In genomic region chr10:133156674-133157579, GRCh38 we compare ENCODE assay signal across 31 cellular contexts. TPM values are rescaled to one million over a fixed set of nuclear protein-coding genes. Genes with fewer than 3 reads are reported as not detected.
A peak's percentile ranks its signal among the peaks of the same experiment; 100 is the strongest.
DNase-seq lines count a peak whose midpoint lies in the region; ATAC-seq, FAIRE-seq and TF ChIP-seq lines count a peak whose summit lies in the region.
"Had no signal": no experiment of that assay in that cellular context is flagged by ENCODE, and none has a peak within 500 bp of the region (broad histone marks: within the 10 kb centered on the region; RNA-seq: fewer than 3 reads in every experiment).

No MANE protein-coding gene starts in this region.

- no peak for FAIRE-seq in HepG2 (lab: Jason Lieb, UNC)
- FAIRE-seq: A204.1, TTC549 had no signal

- no peak for TF ChIP-seq RAD21 in HepG2 (CRISPR knock-in tag; IDR thresholded peaks at IDR 0.05)

- H3K27me3 Mint-ChIP-seq in chondrocyte (ENCODE audit: low read depth): peaks cover 34% of the 10 kb centered on the region

- BruUV-seq in HepG2 (replicated peaks; lab: Mats Ljungman, UMichigan): no TSS peak

- H3K9me3 ChIP-seq in right atrium auricular region: no peaks in the 10 kb centered on the region
- H3K9me3 ChIP-seq in HepG2 (ENCODE audit: low read length): no peaks in the 10 kb centered on the region
- no peaks in the 10 kb centered on the region for H3K9me3 ChIP-seq in uterus
- H3K9me3 ChIP-seq: ascending aorta, gastroesophageal sphincter, upper lobe of left lung had no signal

- DNase-seq in cardiac septum (ENCODE audit: low spot score) (peak; percentile 64), right atrium auricular region (ENCODE audit: low spot score) (no peak), chondrocyte (ENCODE audit: low spot score) (peak; percentile 62), HepG2 (ENCODE audit: low spot score) (no peak), uterus (no peak), SIG-M5 (lab: John Stamatoyannopoulos, UW) (no peak), CD1c-positive myeloid dendritic cell (ENCODE audit: extremely low spot score) (no peak)
- DNase-seq: activated CD4-positive, CD25-positive, alpha-beta regulatory T cell treated with anti-CD3 and anti-CD28 coated beads, Interleukin-2, amount 50 U/mL, for 72 hours; activated CD8-positive, alpha-beta T cell treated with anti-CD3 and anti-CD28 coated beads for 36 hours; activated naive CD4-positive, alpha-beta T cell treated with anti-CD3 and anti-CD28 coated beads, Interleukin-2, amount 10 ng/mL, durations not matched to agents 7 days and 5 days; activated T-cell treated with anti-CD3 and anti-CD28 coated beads, Interleukin-2, amount 50 U/mL, for 1 hour; Calu3; erythroblast; Karpas-422; kidney glomerular epithelial cell; mammary epithelial cell; NCI-H1048; NCI-H187 treated with DMSO at 0.1 percent for 48 hours; NCI-H2227 treated with DMSO at 0.1 percent for 48 hours; NCI-H774 had no signal

- H3K4me2 ChIP-seq in HepG2 (ENCODE audit: low read depth, low read length): no peak overlapping the region

- no peak overlapping the region for H3K27ac ChIP-seq in right atrium auricular region
- H3K27ac ChIP-seq in HepG2 (ENCODE audit: extremely low read length, insufficient read depth, low read length): no peak overlapping the region
- peak overlapping the region; percentile 59 to 72 for H3K27ac ChIP-seq in uterus
- H3K27ac ChIP-seq: ascending aorta, gastroesophageal sphincter, parathyroid adenoma, upper lobe of left lung had no signal

- H3K4me1 ChIP-seq in right atrium auricular region (peaks cover 0 to 13% of the 10 kb centered on the region in 2 donors), HepG2 (ENCODE audit: insufficient read depth, low read length) (peaks cover 8% of the 10 kb centered on the region), uterus (peaks cover 0 to 13% of the 10 kb centered on the region in 2 donors)

- no peak overlapping the region for H2AFZ ChIP-seq in HepG2 (ENCODE audit: low read length)
- H2AFZ ChIP-seq: parathyroid adenoma had no signal

- H3K27me3 ChIP-seq in right atrium auricular region: peaks cover 0 to 5% of the 10 kb centered on the region in 2 donors
- peaks cover 8 to 37% of the 10 kb centered on the region in 2 experiments for H3K27me3 ChIP-seq in HepG2 (ENCODE audit: control insufficient read depth in 1 of 2, insufficient read depth in 2 of 2, low read length in 2 of 2)
- H3K27me3 ChIP-seq in uterus: no peaks in the 10 kb centered on the region
- H3K27me3 ChIP-seq: ascending aorta had no signal

- TF ChIP-seq CTCF in right atrium auricular region (IDR thresholded peaks at IDR 0.05) (no peak), chondrocyte (IDR thresholded peaks at IDR 0.05) (no peak), HepG2 (CRISPR knock-in tag; IDR thresholded peaks at IDR 0.05) (no peak), uterus (IDR thresholded peaks at IDR 0.05) (no peak)

- no peak for TF ChIP-seq EP300 in HepG2 (IDR thresholded peaks at IDR 0.05; ENCODE audit: low read depth in 2 of 2, low read length in 2 of 2)
- TF ChIP-seq EP300 in HepG2 (CRISPR knock-in tag; IDR thresholded peaks at IDR 0.05; ENCODE audit: borderline replicate concordance): no peak

- CTCF ChIA-PET in HepG2 (lab: Yijun Ruan, JAX; ENCODE audit: low intra/inter-chr PET ratio, low total read pairs): no interaction called here

- H3K79me2 ChIP-seq in HepG2 (ENCODE audit: insufficient read depth, low read length): no peaks in the 10 kb centered on the region
- H3K79me2 ChIP-seq: parathyroid adenoma had no signal

- POLR2A ChIA-PET in HepG2 (lab: Yijun Ruan, JAX): no interaction called here

- no peak for ATAC-seq in HepG2
- ATAC-seq in GM21576 (IDR thresholded peaks at IDR 0.05; ENCODE audit: unreplicated experiment): no peak
- ATAC-seq: activated CD8-positive, alpha-beta T cell treated with anti-CD3 and anti-CD28 coated beads for 36 hours; gastroesophageal sphincter; HCT116 had no signal

- no peak overlapping the region for H3K27ac Mint-ChIP-seq in chondrocyte (ENCODE audit: unreplicated experiment)
- H3K27ac Mint-ChIP-seq: activated CD8-positive, alpha-beta T cell treated with anti-CD3 and anti-CD28 coated beads for 36 hours; activated naive CD4-positive, alpha-beta T cell treated with anti-CD3 and anti-CD28 coated beads, Interleukin-2, amount 10 ng/mL, durations not matched to agents 7 days and 5 days had no signal

- H3K9ac ChIP-seq in HepG2 (ENCODE audit: insufficient read depth, low read depth, low read length): no peak overlapping the region
- H3K9ac ChIP-seq: parathyroid adenoma had no signal

- intact Hi-C loops in cardiac septum (cut with DNase I) (no loop called here), HepG2 (cut with micrococcal nuclease; ENCODE audit: unreplicated experiment) (no loop called here), uterus (cut with DNase I; ENCODE audit: low total_unique reads) (no loop called here)

- no peaks in the 10 kb centered on the region for H3K36me3 ChIP-seq in right atrium auricular region
- no peaks in the 10 kb centered on the region for H3K36me3 ChIP-seq in HepG2 (replicated peaks in 1 of 2; ENCODE audit: control insufficient read depth in 1 of 2, insufficient read depth in 2 of 2, low read length in 2 of 2)
- H3K36me3 ChIP-seq in uterus: no peaks in the 10 kb centered on the region
- H3K36me3 ChIP-seq: ascending aorta, gastroesophageal sphincter, upper lobe of left lung had no signal

- WGBS in HepG2 (ENCODE audit: low lambda C conversion rate): 60% methylated on average over 22 of the region's 24 CpGs

- no peaks in the 10 kb centered on the region for H3K36me3 Mint-ChIP-seq in chondrocyte (ENCODE audit: low read depth)
- H3K36me3 Mint-ChIP-seq: activated naive CD4-positive, alpha-beta T cell treated with anti-CD3 and anti-CD28 coated beads, Interleukin-2, amount 10 ng/mL, durations not matched to agents 7 days and 5 days had no signal

- no peak overlapping the region for H3K4me3 ChIP-seq in right atrium auricular region
- H3K4me3 ChIP-seq in HepG2 (replicated peaks in 1 of 3; ENCODE audit: insufficient read depth in 1 of 3, low read depth in 2 of 3, low read length in 3 of 3): no peak overlapping the region
- no peak overlapping the region for H3K4me3 ChIP-seq in uterus
- H3K4me3 ChIP-seq: ascending aorta, gastroesophageal sphincter, upper lobe of left lung had no signal

- TF ChIP-seq POLR2A in HepG2 (IDR thresholded peaks at IDR 0.05; ENCODE audit: insufficient read depth in 1 of 2, low read depth in 2 of 2, low read length in 2 of 2) (no peak), uterus (IDR thresholded peaks at IDR 0.05) (no peak)

- no peaks in the 10 kb centered on the region for H3K4me1 Mint-ChIP-seq in chondrocyte (ENCODE audit: low read depth)
- H3K4me1 Mint-ChIP-seq: activated naive CD4-positive, alpha-beta T cell treated with anti-CD3 and anti-CD28 coated beads, Interleukin-2, amount 10 ng/mL, durations not matched to agents 7 days and 5 days had no signal

- H3K9me3 Mint-ChIP-seq in chondrocyte (ENCODE audit: low read depth): no peaks in the 10 kb centered on the region
- H3K9me3 Mint-ChIP-seq: activated CD8-positive, alpha-beta T cell treated with anti-CD3 and anti-CD28 coated beads for 36 hours; activated naive CD4-positive, alpha-beta T cell treated with anti-CD3 and anti-CD28 coated beads, Interleukin-2, amount 10 ng/mL, durations not matched to agents 7 days and 5 days had no signal

- no peaks in the 10 kb centered on the region for H4K20me1 ChIP-seq in HepG2 (ENCODE audit: insufficient read depth, low read length)

- in situ Hi-C loops in HepG2 (cut with HindIII; ENCODE audit: extremely low pct_ligation_motif_present, low pct_unique_long_range_greater_than_20kb): no loop called here

- H3K4me3 Mint-ChIP-seq in chondrocyte (ENCODE audit: unreplicated experiment): no peak overlapping the region
- H3K4me3 Mint-ChIP-seq: activated CD8-positive, alpha-beta T cell treated with anti-CD3 and anti-CD28 coated beads for 36 hours; activated naive CD4-positive, alpha-beta T cell treated with anti-CD3 and anti-CD28 coated beads, Interleukin-2, amount 10 ng/mL, durations not matched to agents 7 days and 5 days had no signal

TF ChIP-seq in HepG2, 621 proteins besides CTCF, POLR2A, EP300 and RAD21 (continues in another document):
- TF ChIP-seq ZNF501 (CRISPR knock-in tag; IDR thresholded peaks at IDR 0.05) (no peak), REXO4 (CRISPR knock-in tag; IDR thresholded peaks at IDR 0.05; ENCODE audit: borderline replicate concordance) (no peak)

RNA-seq across cellular contexts. Expression of gene KNDC1, which starts 3.1 kb away (rescaled TPM):
- total RNA-seq in cardiac septum (0.05 TPM), right atrium auricular region (1 to 10 TPM in 1 of 2 donors, under 1 TPM in 1; 0.59 to 1.8 TPM), chondrocyte (0.24 to 0.72 TPM (median 0.55 TPM) in 3 replicates), HepG2 (2016; rRNA removed; fragmentation: Illumina TruSeq; extraction: Trizol) (0.44 TPM in 1 of 2 replicates, not detected in the other), uterus (10 to 100 TPM in 1 of 4 donors, 1 to 10 TPM in 2, under 1 TPM in 1; under 0.01 to 12.5 (median 5.3) TPM)
- total RNA-seq in HepG2 (2016; cell fraction: cytosol; rRNA removed; fragmentation: Illumina TruSeq; extraction: Trizol; ENCODE audit: low read depth): not detected in 2 replicates
- total RNA-seq in HepG2 (2016; cell fraction: insoluble cytoplasmic fraction; rRNA removed; fragmentation: Illumina TruSeq; extraction: Trizol): not detected in 2 replicates
- total RNA-seq in HepG2 (2016; cell fraction: membrane; rRNA removed; fragmentation: Illumina TruSeq; extraction: Trizol): 0.38 TPM in 1 of 2 replicates, not detected in the other
- not detected in 2 replicates for total RNA-seq in HepG2 (2016; cell fraction: nucleus; rRNA removed; fragmentation: Illumina TruSeq; extraction: Trizol)
- 0.56 and 0.69 TPM in 2 replicates for polyA plus RNA-seq in HepG2 (2011; rRNA removed)
- 0.09 and 0.66 TPM in 2 replicates for polyA plus RNA-seq in HepG2 (2011; cell fraction: cytosol; rRNA removed)
- polyA plus RNA-seq in HepG2 (2011; cell fraction: nucleus; rRNA removed): 1.3 and 3.3 TPM in 2 replicates
- polyA plus RNA-seq in HepG2 (2012): 0.17 TPM in 1 of 2 replicates, not detected in the other
- 0.03 and 0.17 TPM in 2 replicates for polyA plus RNA-seq in HepG2 (2016; cell fraction: cytosol; fragmentation: Illumina TruSeq; extraction: Trizol; ENCODE audit: low read depth)
- polyA plus RNA-seq in HepG2 (2016; cell fraction: insoluble cytoplasmic fraction; fragmentation: Illumina TruSeq; extraction: Trizol; ENCODE audit: low read depth): not detected in 2 replicates
- 0.03 TPM in 1 of 2 replicates, not detected in the other for polyA plus RNA-seq in HepG2 (2016; cell fraction: membrane; fragmentation: Illumina TruSeq; extraction: Trizol; ENCODE audit: low read depth)
- not detected in 2 replicates for polyA plus RNA-seq in HepG2 (2016; cell fraction: nucleus; fragmentation: Illumina TruSeq; extraction: Trizol; ENCODE audit: insufficient read depth, low read depth)
- 0.09 and 4.0 TPM in 2 replicates for polyA minus RNA-seq in HepG2 (2011; rRNA and poly(A)+ RNA removed; ENCODE audit: low replicate concordance)
- 0.53 and 1.8 TPM in 2 replicates for polyA minus RNA-seq in HepG2 (2011; cell fraction: cytosol; rRNA and poly(A)+ RNA removed)
- 0.12 and 2.4 TPM in 2 replicates for polyA minus RNA-seq in HepG2 (2011; cell fraction: nucleus; rRNA and poly(A)+ RNA removed)
- total RNA-seq: activated CD8-positive, alpha-beta T cell treated with anti-CD3 and anti-CD28 coated beads for 36 hours; HT1080; myocyte; OCI-LY7 had no signal
- polyA plus RNA-seq: mammary epithelial cell had no signal

Comparison
In these comparisons a context has a peak if more than half of its experiments do, and no peak if none do; other contexts are left out.
1. DNase-seq: peak in cardiac septum (single experiment) and chondrocyte (single experiment); none in right atrium auricular region (single experiment), HepG2 (single experiment), uterus (0 of 2), SIG-M5 (single experiment) and CD1c-positive myeloid dendritic cell (single experiment).
2. H3K27ac ChIP-seq: peak in uterus (2 of 2); none in right atrium auricular region (0 of 2) and HepG2 (single experiment).